In genomic region chr20:25227317-25227831, GRCh38 we compare ENCODE assay signal across 1 cellular context.
TF ChIP-seq lines count a peak whose summit lies in the region.

No MANE protein-coding gene starts in this region.

TF ChIP-seq in GM23338, 12 proteins besides CTCF, POLR2A, EP300 and RAD21 (continued from another document):
- TF ChIP-seq ZNF462 (CRISPR knock-in tag; IDR thresholded peaks at IDR 0.05) (no peak), ZNF331 (CRISPR knock-in tag; IDR thresholded peaks at IDR 0.05; ENCODE audit: low read depth) (no peak), JUNB (IDR thresholded peaks at IDR 0.05; ENCODE audit: unreplicated experiment) (no peak), POLR2AphosphoS5 (IDR thresholded peaks at IDR 0.05; ENCODE audit: low read depth) (no peak), CREB1 (CRISPR knock-in tag; IDR thresholded peaks at IDR 0.05; ENCODE audit: low read depth) (no peak), EZH2 (IDR thresholded peaks at IDR 0.05; ENCODE audit: low read depth, unreplicated experiment) (no peak), ZNF114 (CRISPR knock-in tag; IDR thresholded peaks at IDR 0.05) (no peak), NANOG (IDR thresholded peaks at IDR 0.05; ENCODE audit: borderline replicate concordance) (no peak)
- TF ChIP-seq, protein P1, sequence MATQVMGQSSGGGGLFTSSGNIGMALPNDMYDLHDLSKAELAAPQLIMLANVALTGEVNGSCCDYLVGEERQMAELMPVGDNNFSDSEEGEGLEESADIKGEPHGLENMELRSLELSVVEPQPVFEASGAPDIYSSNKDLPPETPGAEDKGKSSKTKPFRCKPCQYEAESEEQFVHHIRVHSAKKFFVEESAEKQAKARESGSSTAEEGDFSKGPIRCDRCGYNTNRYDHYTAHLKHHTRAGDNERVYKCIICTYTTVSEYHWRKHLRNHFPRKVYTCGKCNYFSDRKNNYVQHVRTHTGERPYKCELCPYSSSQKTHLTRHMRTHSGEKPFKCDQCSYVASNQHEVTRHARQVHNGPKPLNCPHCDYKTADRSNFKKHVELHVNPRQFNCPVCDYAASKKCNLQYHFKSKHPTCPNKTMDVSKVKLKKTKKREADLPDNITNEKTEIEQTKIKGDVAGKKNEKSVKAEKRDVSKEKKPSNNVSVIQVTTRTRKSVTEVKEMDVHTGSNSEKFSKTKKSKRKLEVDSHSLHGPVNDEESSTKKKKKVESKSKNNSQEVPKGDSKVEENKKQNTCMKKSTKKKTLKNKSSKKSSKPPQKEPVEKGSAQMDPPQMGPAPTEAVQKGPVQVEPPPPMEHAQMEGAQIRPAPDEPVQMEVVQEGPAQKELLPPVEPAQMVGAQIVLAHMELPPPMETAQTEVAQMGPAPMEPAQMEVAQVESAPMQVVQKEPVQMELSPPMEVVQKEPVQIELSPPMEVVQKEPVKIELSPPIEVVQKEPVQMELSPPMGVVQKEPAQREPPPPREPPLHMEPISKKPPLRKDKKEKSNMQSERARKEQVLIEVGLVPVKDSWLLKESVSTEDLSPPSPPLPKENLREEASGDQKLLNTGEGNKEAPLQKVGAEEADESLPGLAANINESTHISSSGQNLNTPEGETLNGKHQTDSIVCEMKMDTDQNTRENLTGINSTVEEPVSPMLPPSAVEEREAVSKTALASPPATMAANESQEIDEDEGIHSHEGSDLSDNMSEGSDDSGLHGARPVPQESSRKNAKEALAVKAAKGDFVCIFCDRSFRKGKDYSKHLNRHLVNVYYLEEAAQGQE (IDR thresholded peaks at IDR 0.05; ENCODE audit: unreplicated experiment) = no peak
